34 cellular contexts compared by ENCODE assay signal in the genomic region with DNA sequence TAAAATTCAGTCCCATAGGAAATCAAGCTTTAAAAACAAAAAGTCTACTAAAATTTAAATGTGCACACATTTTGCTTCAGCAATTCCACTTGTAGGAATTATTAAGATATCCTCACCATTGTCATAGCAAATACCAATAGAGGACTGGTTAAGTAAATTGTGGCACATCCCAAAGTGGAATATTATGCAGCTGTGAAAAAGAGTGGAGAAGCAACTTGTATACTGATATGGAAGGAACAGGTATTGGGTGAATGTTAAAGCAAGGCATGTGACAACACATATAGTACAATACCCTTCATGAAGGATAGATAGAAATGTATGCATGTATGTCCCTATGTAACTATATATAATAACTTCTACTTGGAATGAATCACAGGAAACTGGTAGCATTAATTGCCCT. TPM values are rescaled to one million over a fixed set of nuclear protein-coding genes. Genes with fewer than 3 reads are reported as not detected.
"Had no signal": no experiment of that assay in that cellular context is flagged by ENCODE, and none has a peak within 500 bp of the region (broad histone marks: within the 10 kb centered on the region; RNA-seq: fewer than 3 reads in every experiment).

No MANE protein-coding gene starts in this region.

- H3K4me1 ChIP-seq: foreskin keratinocyte, psoas muscle, sigmoid colon had no signal

- FAIRE-seq: colon, islet of Langerhans had no signal

- H3K4me1 Mint-ChIP-seq: natural killer cell; stimulated activated effector memory CD8-positive, alpha-beta T cell treated with anti-CD3 and anti-CD28 coated beads, Interleukin-12 subunit alpha, Interleukin-12 subunit beta, amount 100 ng/mL, for 72 hours had no signal

- H3K4me3 Mint-ChIP-seq: endodermal cell; natural killer cell; stimulated activated effector memory CD8-positive, alpha-beta T cell treated with anti-CD3 and anti-CD28 coated beads, Interleukin-12 subunit alpha, Interleukin-12 subunit beta, amount 100 ng/mL, for 72 hours had no signal

- H3K4me3 ChIP-seq: dorsolateral prefrontal cortex, esophagus muscularis mucosa, gastroesophageal sphincter, heart left ventricle, lower lobe of right lung, ovary, psoas muscle, sigmoid colon, stomach, thyroid gland had no signal

- H3K27ac Mint-ChIP-seq: endodermal cell; natural killer cell; stimulated activated effector memory CD8-positive, alpha-beta T cell treated with anti-CD3 and anti-CD28 coated beads, Interleukin-12 subunit alpha, Interleukin-12 subunit beta, amount 100 ng/mL, for 72 hours had no signal

- DNase-seq: dorsolateral prefrontal cortex; effector CD4-positive, alpha-beta T cell; endodermal cell; foreskin keratinocyte; heart left ventricle; hippocampal formation; kidney glomerular epithelial cell; left ventricle myocardium superior; lower lobe of right lung; natural killer cell; occipital lobe; ovary; psoas muscle; right cardiac atrium; sigmoid colon; stimulated activated CD4-positive, alpha-beta T cell treated with anti-CD3 and anti-CD28 coated beads, Interleukin-2, amount 100 ng/mL, for 24 hours; stimulated activated CD4-positive, alpha-beta T cell treated with anti-CD3 and anti-CD28 coated beads, Interleukin-4, amount 100 ng/mL, for 24 hours; stimulated activated naive CD4-positive, alpha-beta T cell treated with Interleukin-2 at 50 U/mL for 16 hours; stomach; thyroid gland had no signal

- H3K27me3 ChIP-seq: esophagus muscularis mucosa, foreskin keratinocyte, gastroesophageal sphincter, heart left ventricle, ovary, sigmoid colon, stomach, thyroid gland had no signal

- H3K27ac ChIP-seq: dorsolateral prefrontal cortex, epithelial cell of prostate, esophagus muscularis mucosa, foreskin keratinocyte, gastroesophageal sphincter, heart left ventricle, lower lobe of right lung, ovary, psoas muscle, sigmoid colon, stomach, thyroid gland had no signal

- H3K9me3 Mint-ChIP-seq: endodermal cell; stimulated activated effector memory CD8-positive, alpha-beta T cell treated with anti-CD3 and anti-CD28 coated beads, Interleukin-12 subunit alpha, Interleukin-12 subunit beta, amount 100 ng/mL, for 72 hours had no signal

- H3K36me3 ChIP-seq: ovary had no signal

- ATAC-seq: foreskin keratinocyte; gastroesophageal sphincter; heart left ventricle; left ventricle myocardium superior; lower lobe of right lung; natural killer cell; psoas muscle; right cardiac atrium; stimulated activated effector memory CD8-positive, alpha-beta T cell treated with anti-CD3 and anti-CD28 coated beads, Interleukin-12 subunit alpha, Interleukin-12 subunit beta, amount 100 ng/mL, for 72 hours had no signal

- H3K9me3 ChIP-seq: esophagus muscularis mucosa, gastroesophageal sphincter, lower lobe of right lung, ovary, psoas muscle, sigmoid colon, stomach, thyroid gland had no signal

- H3K36me3 Mint-ChIP-seq: natural killer cell; stimulated activated effector memory CD8-positive, alpha-beta T cell treated with anti-CD3 and anti-CD28 coated beads, Interleukin-12 subunit alpha, Interleukin-12 subunit beta, amount 100 ng/mL, for 72 hours had no signal

RNA-seq across cellular contexts. Expression of a gene that starts 11.9 kb away (rescaled TPM):
- total RNA-seq: occipital lobe had no signal

RNA-seq across cellular contexts. Expression of a gene that starts 44.2 kb away (rescaled TPM):
- total RNA-seq: endodermal cell, fibroblast of lung, heart left ventricle, left ventricle myocardium superior, lower lobe of right lung, mononuclear cell, natural killer cell, psoas muscle, renal cortical epithelial cell, right cardiac atrium, sigmoid colon, skeletal muscle tissue, subcutaneous adipose tissue, temporal lobe, urinary bladder had no signal
- polyA plus RNA-seq: fibroblast of lung, neural cell, ovary, urinary bladder had no signal

RNA-seq across cellular contexts. Expression of a gene that starts 58.9 kb away (rescaled TPM):
- total RNA-seq: dorsolateral prefrontal cortex, endodermal cell, esophagus muscularis mucosa, fibroblast of lung, foreskin keratinocyte, gastroesophageal sphincter, heart left ventricle, left ventricle myocardium superior, mononuclear cell, occipital lobe, ovary, psoas muscle, renal cortical epithelial cell, right cardiac atrium, sigmoid colon, stomach, temporal lobe, thyroid gland, urinary bladder had no signal
- polyA plus RNA-seq: fibroblast of lung, foreskin keratinocyte, neural cell, ovary, urinary bladder had no signal
